Comparison of ENCODE assay signal across 21 cellular contexts in the genomic region with DNA sequence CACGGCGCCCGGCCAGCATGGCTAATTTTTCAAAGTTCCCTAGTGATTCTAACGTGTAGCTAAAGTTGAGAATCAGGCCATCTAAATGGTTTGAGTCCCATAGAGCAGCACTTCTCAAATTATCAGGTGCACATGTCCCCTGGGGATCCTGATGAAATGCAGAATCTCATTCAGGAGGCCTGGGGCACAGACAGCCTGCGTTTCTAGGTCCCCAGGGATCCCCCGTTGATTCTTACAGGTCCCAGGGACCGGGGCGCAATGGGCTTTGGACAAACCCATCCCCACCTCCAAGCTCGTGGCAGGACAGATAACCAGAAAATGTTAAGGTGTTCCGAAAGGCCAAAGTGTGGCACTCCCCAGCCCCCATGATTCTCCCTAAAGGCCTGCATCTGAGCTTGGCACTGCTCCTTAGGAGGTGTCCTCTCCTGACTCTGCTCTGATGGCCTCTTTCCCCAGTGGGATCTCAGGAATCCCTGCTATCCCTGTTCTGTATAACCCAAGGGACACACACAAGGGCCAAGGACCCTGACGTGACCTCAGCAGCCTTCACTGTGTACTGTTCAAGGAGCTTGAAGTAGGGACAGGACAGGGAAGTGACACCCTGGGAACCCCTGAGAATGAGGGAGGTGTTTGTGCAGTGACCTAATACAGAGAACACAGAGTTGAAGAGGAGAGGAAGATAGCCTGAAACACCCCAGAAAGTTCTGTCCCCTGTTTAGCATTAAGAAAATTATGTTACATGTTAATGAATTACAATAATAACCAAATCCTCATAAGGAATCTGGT. TPM values are rescaled to one million over a fixed set of nuclear protein-coding genes. Genes with fewer than 3 reads are reported as not detected.
A peak's percentile ranks its signal among the peaks of the same experiment; 100 is the strongest.
DNase-seq lines count a peak whose midpoint lies in the region; ATAC-seq and TF ChIP-seq lines count a peak whose summit lies in the region.
"Had no signal": no experiment of that assay in that cellular context is flagged by ENCODE, and none has a peak within 500 bp of the region (broad histone marks: within the 10 kb centered on the region; RNA-seq: fewer than 3 reads in every experiment).

No MANE protein-coding gene starts in this region.

- H3K4me1 ChIP-seq in right atrium auricular region, result no peaks in the 10 kb centered on the region
- H3K4me1 ChIP-seq: ascending aorta, lower lobe of right lung, vagina had no signal

- peak overlapping the region; percentile 62 for H3K9ac ChIP-seq in SU-DHL-6 (ENCODE audit: low read length)

- H4K20me1 ChIP-seq in SU-DHL-6 (ENCODE audit: low read depth, low read length), result no peaks in the 10 kb centered on the region

- TF ChIP-seq CTCF in GM06990 (IDR thresholded peaks at IDR 0.05; ENCODE audit: insufficient read depth, low read length, poor library complexity, severe bottlenecking) (no peak), SU-DHL-6 (IDR thresholded peaks at IDR 0.05; ENCODE audit: insufficient read depth, low read length, poor library complexity, severe bottlenecking) (no peak), right atrium auricular region (IDR thresholded peaks at IDR 0.05) (no peak)

- H3K79me2 ChIP-seq in SU-DHL-6 (ENCODE audit: insufficient read depth, low read length), result peaks cover 85% of the 10 kb centered on the region

- no peak overlapping the region for H3K4me3 ChIP-seq in GM06990 (replicated peaks; ENCODE audit: low read depth, low read length)
- no peak overlapping the region for H3K4me3 ChIP-seq in SU-DHL-6 (ENCODE audit: insufficient read depth, low read length, poor library complexity, severe bottlenecking)
- no peak overlapping the region for H3K4me3 ChIP-seq in right atrium auricular region
- H3K4me3 ChIP-seq: ascending aorta, lower lobe of right lung, vagina had no signal

- H3K36me3 ChIP-seq in GM06990 (ENCODE audit: control insufficient read depth, insufficient read depth, low read length), result peaks cover 21% of the 10 kb centered on the region
- peaks cover 19% of the 10 kb centered on the region for H3K36me3 ChIP-seq in SU-DHL-6 (ENCODE audit: low read length)
- H3K36me3 ChIP-seq in right atrium auricular region, result peaks cover 4% of the 10 kb centered on the region

- H3K27me3 ChIP-seq in GM06990 (replicated peaks; ENCODE audit: control insufficient read depth, insufficient read depth, low read length) (no peaks in the 10 kb centered on the region), SU-DHL-6 (ENCODE audit: low read length) (no peaks in the 10 kb centered on the region), right atrium auricular region (no peaks in the 10 kb centered on the region)
- H3K27me3 ChIP-seq: ascending aorta, vagina had no signal

- no peaks in the 10 kb centered on the region for H3K9me2 ChIP-seq in SU-DHL-6 (replicated peaks; ENCODE audit: insufficient read depth, low read length)

- H2AFZ ChIP-seq in SU-DHL-6 (ENCODE audit: low read depth, low read length, severe bottlenecking), result no peak overlapping the region

- H3K27ac ChIP-seq in SU-DHL-6 (ENCODE audit: low read depth, low read length) (peak overlapping the region; percentile 98), right atrium auricular region (no peak overlapping the region)
- H3K27ac ChIP-seq: ascending aorta, lower lobe of right lung, vagina had no signal

- H3K9me3 ChIP-seq in SU-DHL-6 (ENCODE audit: insufficient read depth, low read length) (no peaks in the 10 kb centered on the region), right atrium auricular region (no peaks in the 10 kb centered on the region)
- H3K9me3 ChIP-seq: ascending aorta, Caco-2, lower lobe of right lung, vagina had no signal

- H3K4me2 ChIP-seq in SU-DHL-6 (ENCODE audit: low read depth, low read length, poor library complexity, severe bottlenecking), result peak overlapping the region; percentile 67

- peak; percentile 39 for DNase-seq in GM06990 (ENCODE audit: extremely low read depth, insufficient read length)
- DNase-seq in Right ventricle myocardium superior, result no peak
- DNase-seq in stimulated activated naive CD4-positive, alpha-beta T cell (lab: John Stamatoyannopoulos, UW), result no peak
- no peak for DNase-seq in right atrium auricular region (ENCODE audit: low spot score)
- DNase-seq: activated CD4-positive, alpha-beta T cell treated with anti-CD3 and anti-CD28 coated beads for 1 hour; activated CD8-positive, alpha-beta memory T cell treated with anti-CD3 and anti-CD28 coated beads, Interleukin-2, amount 50 U/mL, for 48 hours; activated naive CD4-positive, alpha-beta T cell; Caco-2; HFFc6; lower lobe of right lung; MV-4-11; naive thymus-derived CD4-positive, alpha-beta T cell; NCI-H2107; T-helper 2 cell had no signal

- intact Hi-C loops in Right ventricle myocardium superior (cut with DNase I), result loop anchor here (10.0 kb wide), 1 partner anchor 338 kb away; no protein-coding TSS in a partner anchor

- H3F3A ChIP-seq in SU-DHL-6 (ENCODE audit: insufficient read depth), result peaks cover 92% of the 10 kb centered on the region

- ATAC-seq in GM19397 (IDR thresholded peaks at IDR 0.05; ENCODE audit: unreplicated experiment) (peak; percentile 33), HG03108 (IDR thresholded peaks at IDR 0.05; ENCODE audit: unreplicated experiment) (peak; percentile 44), Right ventricle myocardium superior (ENCODE audit: poor library complexity) (no peak), SK-N-SH treated with all-trans-retinoic acid at 6 μM for 48 hours (no peak)
- ATAC-seq: lower lobe of right lung; naive thymus-derived CD4-positive, alpha-beta T cell had no signal

TF ChIP-seq in SK-N-SH treated with all-trans-retinoic acid at 6 μM for 48 hours, 23 proteins besides CTCF, POLR2A, EP300 and RAD21:
- TF ChIP-seq OSR1 (CRISPR knock-in tag; IDR thresholded peaks at IDR 0.05) (no peak), ARNTL (CRISPR knock-in tag; IDR thresholded peaks at IDR 0.05; ENCODE audit: borderline replicate concordance, low read depth) (no peak), ZNF70 (CRISPR knock-in tag; IDR thresholded peaks at IDR 0.05) (no peak), ZFP3 (CRISPR knock-in tag; IDR thresholded peaks at IDR 0.05) (no peak), ESRRG (CRISPR knock-in tag; IDR thresholded peaks at IDR 0.05) (no peak), BACH2 (CRISPR knock-in tag; IDR thresholded peaks at IDR 0.05; ENCODE audit: borderline replicate concordance) (no peak), PPARA (CRISPR knock-in tag; IDR thresholded peaks at IDR 0.05; ENCODE audit: borderline replicate concordance) (no peak)
- TF ChIP-seq, protein P1, sequence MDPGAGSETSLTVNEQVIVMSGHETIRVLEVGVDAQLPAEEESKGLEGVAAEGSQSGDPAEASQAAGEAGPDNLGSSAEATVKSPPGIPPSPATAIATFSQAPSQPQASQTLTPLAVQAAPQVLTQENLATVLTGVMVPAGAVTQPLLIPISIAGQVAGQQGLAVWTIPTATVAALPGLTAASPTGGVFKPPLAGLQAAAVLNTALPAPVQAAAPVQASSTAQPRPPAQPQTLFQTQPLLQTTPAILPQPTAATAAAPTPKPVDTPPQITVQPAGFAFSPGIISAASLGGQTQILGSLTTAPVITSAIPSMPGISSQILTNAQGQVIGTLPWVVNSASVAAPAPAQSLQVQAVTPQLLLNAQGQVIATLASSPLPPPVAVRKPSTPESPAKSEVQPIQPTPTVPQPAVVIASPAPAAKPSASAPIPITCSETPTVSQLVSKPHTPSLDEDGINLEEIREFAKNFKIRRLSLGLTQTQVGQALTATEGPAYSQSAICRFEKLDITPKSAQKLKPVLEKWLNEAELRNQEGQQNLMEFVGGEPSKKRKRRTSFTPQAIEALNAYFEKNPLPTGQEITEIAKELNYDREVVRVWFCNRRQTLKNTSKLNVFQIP (CRISPR knock-in tag; IDR thresholded peaks at IDR 0.05; ENCODE audit: borderline replicate concordance, low read depth), result no peak

RNA-seq across cellular contexts. Expression of gene LRRK1, which starts 8.0 kb away (rescaled TPM):
- total RNA-seq in Right ventricle myocardium superior (3.0 TPM), right atrium auricular region (1 to 10 TPM; 1.9 to 4.4 TPM)

RNA-seq across cellular contexts. Expression of gene ALDH1A3, which starts 47.5 kb away (rescaled TPM):
- total RNA-seq in Right ventricle myocardium superior (2.9 TPM), right atrium auricular region (10 to 100 TPM; 14.7 to 19.7 TPM)
- total RNA-seq: HepG2; naive thymus-derived CD4-positive, alpha-beta T cell had no signal

Comparison
In these comparisons a context has a peak if more than half of its experiments do, and no peak if none do; other contexts are left out.
1. ATAC-seq: peak in GM19397 (single experiment) and HG03108 (single experiment); none in Right ventricle myocardium superior (single experiment) and SK-N-SH treated with all-trans-retinoic acid at 6 μM for 48 hours (single experiment).